In genomic region chr11:124745835-124746620, GRCh38 we compare ENCODE assay signal across 9 cellular contexts. TPM values are rescaled to one million over a fixed set of nuclear protein-coding genes. Genes with fewer than 3 reads are reported as not detected.
DNase-seq lines count a peak whose midpoint lies in the region; ATAC-seq and TF ChIP-seq lines count a peak whose summit lies in the region.
"Had no signal": no experiment of that assay in that cellular context is flagged by ENCODE, and none has a peak within 500 bp of the region (broad histone marks: within the 10 kb centered on the region; RNA-seq: fewer than 3 reads in every experiment).

No MANE protein-coding gene starts in this region.

- intact Hi-C loops in IMR-90 (cut with micrococcal nuclease): loop anchor here (10.0 kb wide), 1 partner anchor 71 kb away; the partner anchor contains the start of genes SIAE and SPA17

- H3K4me3 ChIP-seq in BLaER1 treated with 17β-estradiol and CSF1 and Interleukin-3, amounts not matched to agents 10 nM and 100 nM: peak overlapping the region; percentile 58 to 73 (median 65)
- H3K4me3 ChIP-seq in IMR-90 (ENCODE audit: insufficient read depth, low read depth, low read length) (peak overlapping the region; percentile 58), iPS DF 6.9 (ENCODE audit: low read length) (peak overlapping the region; percentile 70; the same call in 1 of the 2 replicates), smooth muscle cell (peak overlapping the region; percentile 61)

- H3K27ac ChIP-seq in BLaER1 treated with 17β-estradiol and CSF1 and Interleukin-3, amounts not matched to agents 10 nM and 100 nM: peak overlapping the region; percentile 7 to 61 (median 51); a peak in 18 of 22 replicates
- H3K27ac ChIP-seq in IMR-90 (ENCODE audit: insufficient read depth, low read length) (peak overlapping the region; percentile 4; the same call in 1 of the 2 replicates), iPS DF 6.9 (ENCODE audit: low read length) (no peak overlapping the region), smooth muscle cell (ENCODE audit: low read depth) (no peak overlapping the region)

- in situ Hi-C loops in IMR-90 (cut with MboI; ENCODE audit: low sequenced_read_pairs): no loop called here

- dilution Hi-C loops in IMR-90 (cut with HindIII; ENCODE audit: low sequenced_read_pairs, unreplicated experiment): no loop called here

- peak overlapping the region; percentile 74 for H2AK9ac ChIP-seq in IMR-90 (replicated peaks; ENCODE audit: low read depth, low read length, poor library complexity)

- H3K4me2 ChIP-seq in BLaER1 treated with 17β-estradiol and CSF1 and Interleukin-3, amounts not matched to agents 10 nM and 100 nM: peak overlapping the region; percentile 88 to 99 (median 97)
- peak overlapping the region; percentile 85 for H3K4me2 ChIP-seq in IMR-90 (ENCODE audit: low read depth, low read length)
- H3K4me2 ChIP-seq in smooth muscle cell: peak overlapping the region; percentile 90

- H3K4ac ChIP-seq in IMR-90 (ENCODE audit: low read depth, low read length): peak overlapping the region; percentile 51

- no peak overlapping the region for H2BK20ac ChIP-seq in IMR-90 (ENCODE audit: low read depth, low read length)

- H3K79me2 ChIP-seq in smooth muscle cell (ENCODE audit: low read depth): no peaks in the 10 kb centered on the region

- no TSS peak for BruUV-seq in IMR-90 (replicated peaks; lab: Mats Ljungman, UMichigan)

- H3K18ac ChIP-seq in IMR-90 (ENCODE audit: low read depth, low read length): peak overlapping the region; percentile 1; the same call in 1 of the 2 replicates

- no peak for TF ChIP-seq POLR2A in IMR-90 (IDR thresholded peaks at IDR 0.05; ENCODE audit: low read depth, low read length)

- ATAC-seq in GM19463 (IDR thresholded peaks at IDR 0.05; ENCODE audit: unreplicated experiment): peak; percentile 13
- no peak; the same call in 1 of the 2 replicates for ATAC-seq in IMR-90 (ENCODE audit: low read depth)

- no peak overlapping the region for H3K56ac ChIP-seq in IMR-90 (ENCODE audit: extremely low read depth, insufficient read depth, low read length)

- TF ChIP-seq RAD21 in IMR-90 (IDR thresholded peaks at IDR 0.05; ENCODE audit: low read length): no peak

- H3F3A ChIP-seq in smooth muscle cell (ENCODE audit: low read depth): no peaks in the 10 kb centered on the region

- H2AK5ac ChIP-seq in IMR-90 (ENCODE audit: low read depth, low read length): peak overlapping the region; percentile 64

- TF ChIP-seq CTCF in IMR-90 (conservative IDR thresholded peaks at IDR 0.05; ENCODE audit: low read depth, low read length) (0 out of 2 replicates have a peak, but pooled peaks have one; percentile 11), smooth muscle cell (IDR thresholded peaks at IDR 0.05; ENCODE audit: borderline replicate concordance, insufficient read depth, poor library complexity, severe bottlenecking) (no peak)

- H3K9me3 ChIP-seq in BLaER1 treated with 17β-estradiol and CSF1 and Interleukin-3, amounts not matched to agents 10 nM and 100 nM (replicated peaks in 1 of 11): no peaks in the 10 kb centered on the region
- H3K9me3 ChIP-seq in IMR-90 (ENCODE audit: control insufficient read depth, insufficient read depth, low read length): no peaks in the 10 kb centered on the region
- no peaks in the 10 kb centered on the region for H3K9me3 ChIP-seq in iPS DF 6.9 (ENCODE audit: control insufficient read depth, insufficient read depth, low read length)
- H3K9me3 ChIP-seq in smooth muscle cell (replicated peaks; ENCODE audit: low read depth): no peaks in the 10 kb centered on the region

- peak overlapping the region; percentile 87 for H3K14ac ChIP-seq in IMR-90 (replicated peaks; ENCODE audit: low read depth, low read length)

- POLR2A ChIA-PET in IMR-90 (lab: Charles Lee; ENCODE audit: unreplicated experiment): no interaction called here

- no peaks in the 10 kb centered on the region; a peak in 1 of 22 replicates for H3K27me3 ChIP-seq in BLaER1 treated with 17β-estradiol and CSF1 and Interleukin-3, amounts not matched to agents 10 nM and 100 nM
- no peaks in the 10 kb centered on the region; the same call in 1 of the 2 replicates for H3K27me3 ChIP-seq in IMR-90 (ENCODE audit: control insufficient read depth, insufficient read depth, low read length)
- peaks cover 93% of the 10 kb centered on the region for H3K27me3 ChIP-seq in iPS DF 6.9 (ENCODE audit: control insufficient read depth, insufficient read depth, low read length)
- peaks cover 100% of the 10 kb centered on the region for H3K27me3 ChIP-seq in smooth muscle cell (ENCODE audit: low read depth)

- H2BK15ac ChIP-seq in IMR-90 (ENCODE audit: low read depth, low read length): peak overlapping the region; percentile 61; the same call in 1 of the 3 replicates

- H4K8ac ChIP-seq in IMR-90 (ENCODE audit: low read depth in 2 of 2, low read length in 2 of 2): peak overlapping the region; percentile 30 to 92; a peak in 3 of 4 replicates

- H3K9me1 ChIP-seq in IMR-90 (ENCODE audit: insufficient read depth, low read length): peaks cover 14% of the 10 kb centered on the region

- H2AFZ ChIP-seq in IMR-90 (replicated peaks; ENCODE audit: low read length, poor library complexity) (peak overlapping the region; percentile 100), smooth muscle cell (ENCODE audit: low read depth) (peak overlapping the region; percentile 46)

- H4K91ac ChIP-seq in IMR-90 (ENCODE audit: insufficient read depth, low read depth, low read length): peak overlapping the region; percentile 52

- H3K79me1 ChIP-seq in IMR-90 (ENCODE audit: low read depth in 1 of 2, low read length in 2 of 2): peaks cover 0 to under 1% of the 10 kb centered on the region in 2 experiments; a peak in 1 of 4 replicates

- 22% methylated on average over 11 of the region's 41 CpGs; no CpG with 5 or more reads in 1 of the 2 experiments for WGBS in IMR-90 (ENCODE audit: extremely low coverage in 2 of 2, insufficient read length in 1 of 2), 2 experiments
- no CpG with 5 or more reads among the region's 41 CpGs for WGBS in iPS DF 6.9 (ENCODE audit: insufficient coverage, insufficient read length)
- WGBS in smooth muscle cell (ENCODE audit: low lambda C conversion rate): 2% methylated on average over 38 of the region's 41 CpGs

- peaks cover 37 to 83% (median 58%) of the 10 kb centered on the region in 10 experiments for H3K4me1 ChIP-seq in BLaER1 treated with 17β-estradiol and CSF1 and Interleukin-3, amounts not matched to agents 10 nM and 100 nM
- H3K4me1 ChIP-seq in IMR-90 (ENCODE audit: control insufficient read depth, insufficient read depth, low read length) (peaks cover 10% of the 10 kb centered on the region), iPS DF 6.9 (ENCODE audit: control insufficient read depth, insufficient read depth, low read length) (peaks cover 8% of the 10 kb centered on the region), smooth muscle cell (ENCODE audit: low read depth) (peaks cover 15% of the 10 kb centered on the region)

- CTCF ChIA-PET in IMR-90 (lab: Yijun Ruan, JAX): interaction anchor here (0.9 to 1.3 kb wide), 6 partner anchors 12 to 130 kb away, joined by 3 to 5 read pairs (median 3); no protein-coding TSS in a partner anchor

- peak overlapping the region; percentile 13; the same call in 1 of the 2 replicates for H4K5ac ChIP-seq in IMR-90 (ENCODE audit: low read depth, low read length)

- no peak for DNase-seq in IMR-90
- DNase-seq in activated T-helper 9 cell treated with anti-CD3 and anti-CD28 coated beads, Interleukin-2, amount 50 U/mL, for 16 hours (ENCODE audit: low read depth): peak; percentile 16
- DNase-seq in iPS DF 6.9 (ENCODE audit: low read depth, low spot score): no peak
- DNase-seq in smooth muscle cell (lab: John Stamatoyannopoulos, UW; ENCODE audit: unreplicated experiment): no peak
- DNase-seq in DMS79 (lab: John Stamatoyannopoulos, UW): no peak
- no peak for DNase-seq in H4 (ENCODE audit: low spot score)

- H2BK120ac ChIP-seq in IMR-90 (ENCODE audit: low read depth, low read length): peak overlapping the region; percentile 22; the same call in 1 of the 2 replicates

- H4K20me1 ChIP-seq in BLaER1 treated with 17β-estradiol and CSF1 and Interleukin-3, amounts not matched to agents 10 nM and 100 nM: peaks cover 0 to 47% (median 11%) of the 10 kb centered on the region in 11 experiments; a peak in 10 of 22 replicates
- H4K20me1 ChIP-seq in IMR-90 (ENCODE audit: insufficient read depth, low read length) (no peaks in the 10 kb centered on the region), smooth muscle cell (ENCODE audit: low read depth) (no peaks in the 10 kb centered on the region)

- peak overlapping the region; percentile 90 for H3K23ac ChIP-seq in IMR-90 (ENCODE audit: low read depth, low read length)

- H3K9ac ChIP-seq in BLaER1 treated with 17β-estradiol and CSF1 and Interleukin-3, amounts not matched to agents 10 nM and 100 nM: peak overlapping the region; percentile 53 to 76 (median 71); a peak in 21 of 22 replicates
- peak overlapping the region; percentile 12 for H3K9ac ChIP-seq in IMR-90 (ENCODE audit: low read depth, low read length)
- H3K9ac ChIP-seq in smooth muscle cell (ENCODE audit: low read depth): no peak overlapping the region

- peaks cover 0 to 6% (median 0%) of the 10 kb centered on the region in 11 experiments; a peak in 2 of 22 replicates for H3K36me3 ChIP-seq in BLaER1 treated with 17β-estradiol and CSF1 and Interleukin-3, amounts not matched to agents 10 nM and 100 nM
- H3K36me3 ChIP-seq in IMR-90 (ENCODE audit: control insufficient read depth, insufficient read depth, low read length): no peaks in the 10 kb centered on the region
- H3K36me3 ChIP-seq in iPS DF 6.9 (ENCODE audit: control insufficient read depth, insufficient read depth, low read length): no peaks in the 10 kb centered on the region
- no peaks in the 10 kb centered on the region for H3K36me3 ChIP-seq in smooth muscle cell (ENCODE audit: low read depth)

- no peak overlapping the region for H2BK5ac ChIP-seq in IMR-90 (ENCODE audit: low read depth, low read length, poor library complexity, severe bottlenecking)

RNA-seq across cellular contexts. Expression of gene VSIG2, which starts 6.0 kb away (rescaled TPM):
- total RNA-seq in IMR-90 (2012; rRNA removed) (not detected in 2 replicates), smooth muscle cell (not detected in 2 replicates)
- polyA plus RNA-seq in IMR-90 (2012; rRNA removed) (not detected in 2 replicates), smooth muscle cell (not detected in 2 replicates)
- 0.03 TPM in 1 of 2 replicates, not detected in the other for polyA plus RNA-seq in IMR-90 (2012; cell fraction: cytosol; rRNA removed)
- polyA plus RNA-seq in IMR-90 (2012; cell fraction: nucleus; rRNA removed; ENCODE audit: low replicate concordance): not detected in 2 replicates
- total RNA-seq in H4 (2014; rRNA removed; shearing (Covaris generic)): not detected in 2 replicates
- total RNA-seq: LHCN-M2 had no signal

RNA-seq across cellular contexts. Expression of gene NRGN, which starts 6.3 kb away (rescaled TPM):
- total RNA-seq in IMR-90 (2012; rRNA removed): 0.54 and 0.83 TPM in 2 replicates
- polyA plus RNA-seq in IMR-90 (2012; rRNA removed): 24.8 and 27.8 TPM in 2 replicates
- 27.1 and 28.3 TPM in 2 replicates for polyA plus RNA-seq in IMR-90 (2012; cell fraction: cytosol; rRNA removed)
- 14.9 and 33.1 TPM in 2 replicates for polyA plus RNA-seq in IMR-90 (2012; cell fraction: nucleus; rRNA removed; ENCODE audit: low replicate concordance)
- 1.2 TPM in 1 of 2 replicates, not detected in the other for total RNA-seq in smooth muscle cell
- polyA plus RNA-seq in smooth muscle cell: 2.0 and 2.8 TPM in 2 replicates
- 7.1 and 9.4 TPM in 2 replicates for total RNA-seq in H4 (2014; rRNA removed; shearing (Covaris generic))

RNA-seq across cellular contexts. Expression of gene ESAM, which starts 16.1 kb away (rescaled TPM):
- total RNA-seq in IMR-90 (2012; rRNA removed) (under 0.01 TPM in 1 of 2 replicates, not detected in the other), smooth muscle cell (0.31 and 0.76 TPM in 2 replicates)
- polyA plus RNA-seq in IMR-90 (2012; rRNA removed) (0.12 and 0.20 TPM in 2 replicates), smooth muscle cell (0.94 and 1.5 TPM in 2 replicates)
- polyA plus RNA-seq in IMR-90 (2012; cell fraction: cytosol; rRNA removed): 0.10 and 0.11 TPM in 2 replicates
- 1.7 and 2.7 TPM in 2 replicates for polyA plus RNA-seq in IMR-90 (2012; cell fraction: nucleus; rRNA removed; ENCODE audit: low replicate concordance)
- 0.33 TPM in 1 of 2 replicates, not detected in the other for total RNA-seq in H4 (2014; rRNA removed; shearing (Covaris generic))

RNA-seq across cellular contexts. Expression of gene MSANTD2, which starts 54.2 kb away (rescaled TPM):
- 5.0 and 6.4 TPM in 2 replicates for total RNA-seq in IMR-90 (2012; rRNA removed)
- 4.8 and 6.0 TPM in 2 replicates for polyA plus RNA-seq in IMR-90 (2012; rRNA removed)
- 2.5 and 2.6 TPM in 2 replicates for polyA plus RNA-seq in IMR-90 (2012; cell fraction: cytosol; rRNA removed)
- polyA plus RNA-seq in IMR-90 (2012; cell fraction: nucleus; rRNA removed; ENCODE audit: low replicate concordance): 6.8 and 33.8 TPM in 2 replicates
- total RNA-seq in smooth muscle cell: 18.8 and 25.3 TPM in 2 replicates
- polyA plus RNA-seq in smooth muscle cell: 11.4 and 13.6 TPM in 2 replicates
- 10.7 and 13.2 TPM in 2 replicates for total RNA-seq in H4 (2014; rRNA removed; shearing (Covaris generic))

Comparison
In these comparisons a context has a peak if more than half of its experiments do, and no peak if none do; other contexts are left out.
1. H3K27ac ChIP-seq: peak in BLaER1 treated with 17β-estradiol and CSF1 and Interleukin-3, amounts not matched to agents 10 nM and 100 nM (11 of 11) and IMR-90 (single experiment); none in iPS DF 6.9 (single experiment) and smooth muscle cell (single experiment).
2. Peak in every context shown above with its lines, with median percentiles within 50 percentile points of each other: H3K4me2 ChIP-seq and H3K4me3 ChIP-seq.